8 cellular contexts compared by ENCODE assay signal in the genomic region with DNA sequence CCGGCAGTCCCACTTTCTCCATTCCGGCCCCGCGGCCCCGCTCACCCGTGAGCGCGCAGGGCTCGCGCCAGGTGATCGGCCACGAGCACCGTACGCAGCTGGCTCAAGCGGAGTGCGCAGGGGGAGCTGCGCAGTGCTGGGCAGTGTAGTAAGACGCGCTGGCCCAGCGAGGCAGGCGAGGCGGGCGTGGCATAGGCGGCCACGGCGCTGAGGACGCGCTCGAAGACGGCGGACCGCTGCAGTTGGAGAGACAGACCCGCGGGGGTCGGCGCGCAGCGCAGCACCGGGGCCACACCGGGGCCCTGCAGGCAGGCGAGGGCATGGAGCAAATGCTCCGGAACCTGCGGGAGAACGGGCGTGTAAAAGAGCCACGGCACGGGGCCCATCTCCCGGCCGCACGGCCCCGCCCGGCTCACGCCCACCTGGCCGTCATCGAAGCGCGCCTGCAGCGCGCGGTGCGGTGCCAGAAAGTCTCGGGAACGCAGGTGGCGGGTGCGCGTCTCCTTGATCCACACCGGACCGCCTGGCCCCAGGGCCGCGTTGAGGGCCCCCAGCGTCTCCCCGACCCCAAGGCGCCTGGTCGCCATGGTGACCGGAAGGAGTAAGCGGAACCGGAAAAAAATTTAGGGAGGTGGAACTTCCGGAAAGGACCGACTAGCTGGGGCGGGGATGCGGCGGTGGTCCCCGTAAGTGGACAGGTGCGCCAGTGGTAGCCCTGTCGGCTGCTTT. TPM values are rescaled to one million over a fixed set of nuclear protein-coding genes. Genes with fewer than 3 reads are reported as not detected.
DNase-seq lines count a peak whose midpoint lies in the region; ATAC-seq and TF ChIP-seq lines count a peak whose summit lies in the region.

Gene DALRD3, minus strand, starts transcription at position 603 of the 729 bp plus-strand sequence. Its CDS starts 16 bp downstream, at position 587.

- no peaks in the 10 kb centered on the region for H3K27me3 Mint-ChIP-seq in activated CD8-positive, alpha-beta memory T cell treated with anti-CD3 and anti-CD28 coated beads, Interleukin-2, amount 10 ng/mL, durations not matched to agents 7 days and 5 days
- no peaks in the 10 kb centered on the region for H3K27me3 Mint-ChIP-seq in endodermal cell (ENCODE audit: insufficient read depth)
- no peaks in the 10 kb centered on the region for H3K27me3 Mint-ChIP-seq in memory B cell

- peak within 1 kb of the TSS; percentile 91 for H3K9ac ChIP-seq in NT2/D1 (ENCODE audit: insufficient read length, low read depth)
- peak within 1 kb of the TSS; percentile 49 for H3K9ac ChIP-seq in endodermal cell (ENCODE audit: extremely low read depth, low read length, poor library complexity, severe bottlenecking)

- H3K27me3 ChIP-seq in HAP-1 (ENCODE audit: low read depth) (no peaks in the 10 kb centered on the region), NT2/D1 (ENCODE audit: insufficient read depth, insufficient read length) (no peaks in the 10 kb centered on the region), endodermal cell (ENCODE audit: control insufficient read depth, insufficient read depth, low read length, poor library complexity, severe bottlenecking) (no peaks in the 10 kb centered on the region)

- peak; percentile 73 for DNase-seq in AG20443 (ENCODE audit: low spot score)
- peak; percentile 65 to 82 for DNase-seq in HAP-1 (ENCODE audit: low spot score in 2 of 2)
- no peak for DNase-seq in NT2/D1 (ENCODE audit: low read depth, low spot score)
- DNase-seq in activated CD8-positive, alpha-beta memory T cell treated with anti-CD3 and anti-CD28 coated beads, Interleukin-2, amount 10 ng/mL, durations not matched to agents 7 days and 5 days, result peak; percentile 79
- DNase-seq in endodermal cell, result peak; percentile 87
- DNase-seq in memory B cell (ENCODE audit: low spot score in 2 of 2), result peak in 1 of 2 donors; percentile 63
- DNase-seq in stimulated activated effector memory CD8-positive, alpha-beta T cell treated with anti-CD3 and anti-CD28 coated beads, Interleukin-12 subunit alpha, Interleukin-12 subunit beta, amount 100 ng/mL, for 72 hours (ENCODE audit: low spot score in 2 of 2), result peak; percentile 61 to 88

- peaks cover 20% of the 10 kb centered on the region for H3K36me3 Mint-ChIP-seq in activated CD8-positive, alpha-beta memory T cell treated with anti-CD3 and anti-CD28 coated beads, Interleukin-2, amount 10 ng/mL, durations not matched to agents 7 days and 5 days
- H3K36me3 Mint-ChIP-seq in endodermal cell (ENCODE audit: low read depth) (peaks cover 21% of the 10 kb centered on the region), memory B cell (peaks cover 8% of the 10 kb centered on the region)
- peaks cover 51% of the 10 kb centered on the region for H3K36me3 Mint-ChIP-seq in stimulated activated effector memory CD8-positive, alpha-beta T cell treated with anti-CD3 and anti-CD28 coated beads, Interleukin-12 subunit alpha, Interleukin-12 subunit beta, amount 100 ng/mL, for 72 hours

- no peak for TF ChIP-seq CTCF in endodermal cell (conservative IDR thresholded peaks at IDR 0.05)

- H3K36me3 ChIP-seq in HAP-1 (replicated peaks) (peaks cover 45% of the 10 kb centered on the region), NT2/D1 (ENCODE audit: insufficient read depth, insufficient read length, low read length) (peaks cover 45% of the 10 kb centered on the region), endodermal cell (ENCODE audit: control insufficient read depth, insufficient read depth, low read length) (peaks cover 37% of the 10 kb centered on the region)

- H3K27ac ChIP-seq in endodermal cell (ENCODE audit: low read depth, low read length), result peak within 1 kb of the TSS; percentile 27

- H3K4me3 ChIP-seq in HAP-1, result peak within 1 kb of the TSS; percentile 84
- peak within 1 kb of the TSS; percentile 81 for H3K4me3 ChIP-seq in NT2/D1 (ENCODE audit: insufficient read length, low read depth)
- H3K4me3 ChIP-seq in endodermal cell (ENCODE audit: low read length), result peak within 1 kb of the TSS; percentile 98

- peak within 1 kb of the TSS; percentile 90 for H3K4me3 Mint-ChIP-seq in activated CD8-positive, alpha-beta memory T cell treated with anti-CD3 and anti-CD28 coated beads, Interleukin-2, amount 10 ng/mL, durations not matched to agents 7 days and 5 days
- H3K4me3 Mint-ChIP-seq in endodermal cell (peak within 1 kb of the TSS; percentile 89), memory B cell (peak within 1 kb of the TSS; percentile 99)
- H3K4me3 Mint-ChIP-seq in stimulated activated effector memory CD8-positive, alpha-beta T cell treated with anti-CD3 and anti-CD28 coated beads, Interleukin-12 subunit alpha, Interleukin-12 subunit beta, amount 100 ng/mL, for 72 hours, result peak within 1 kb of the TSS; percentile 95

- CTCF ChIA-PET in activated CD8-positive, alpha-beta memory T cell treated with anti-CD3 and anti-CD28 coated beads, Interleukin-2, amount 10 ng/mL, durations not matched to agents 7 days and 5 days (lab: Charles Lee), result interaction anchor here (2.6 to 9.4 kb wide), 3 partner anchors 11 to 120 kb away, joined by 7 to 101 read pairs (median 88); partner anchors contain the start of genes P4HTM, SLC25A20 and WDR6

- no peaks in the 10 kb centered on the region for H3K9me3 ChIP-seq in HAP-1
- no peaks in the 10 kb centered on the region for H3K9me3 ChIP-seq in NT2/D1 (ENCODE audit: insufficient read depth, low read length)
- H3K9me3 ChIP-seq in endodermal cell (ENCODE audit: control insufficient read depth, low read length), result no peaks in the 10 kb centered on the region

- WGBS in endodermal cell (ENCODE audit: insufficient coverage in 1 of 2, insufficient read length in 1 of 2), 2 experiments, result 0 to 1% methylated on average over 37 to 85 of the region's 85 CpGs

- peaks cover 36% of the 10 kb centered on the region for H3K4me1 Mint-ChIP-seq in activated CD8-positive, alpha-beta memory T cell treated with anti-CD3 and anti-CD28 coated beads, Interleukin-2, amount 10 ng/mL, durations not matched to agents 7 days and 5 days
- H3K4me1 Mint-ChIP-seq in endodermal cell (peaks cover 7% of the 10 kb centered on the region), memory B cell (peaks cover 20% of the 10 kb centered on the region)
- H3K4me1 Mint-ChIP-seq in stimulated activated effector memory CD8-positive, alpha-beta T cell treated with anti-CD3 and anti-CD28 coated beads, Interleukin-12 subunit alpha, Interleukin-12 subunit beta, amount 100 ng/mL, for 72 hours, result peaks cover 35% of the 10 kb centered on the region

- ATAC-seq in activated CD8-positive, alpha-beta memory T cell treated with anti-CD3 and anti-CD28 coated beads, Interleukin-2, amount 10 ng/mL, durations not matched to agents 7 days and 5 days, result peak; percentile 16
- peak; percentile 7 for ATAC-seq in memory B cell (ENCODE audit: low read depth)
- peak; percentile 29 for ATAC-seq in stimulated activated effector memory CD8-positive, alpha-beta T cell treated with anti-CD3 and anti-CD28 coated beads, Interleukin-12 subunit alpha, Interleukin-12 subunit beta, amount 100 ng/mL, for 72 hours
- no peak for ATAC-seq in HG03139 (IDR thresholded peaks at IDR 0.05; ENCODE audit: unreplicated experiment)

- in situ Hi-C loops in HAP-1 (cut with MboI; ENCODE audit: low sequenced_read_pairs), result no loop called here

- no peaks in the 10 kb centered on the region for H3K9me3 Mint-ChIP-seq in activated CD8-positive, alpha-beta memory T cell treated with anti-CD3 and anti-CD28 coated beads, Interleukin-2, amount 10 ng/mL, durations not matched to agents 7 days and 5 days (ENCODE audit: low read depth)
- H3K9me3 Mint-ChIP-seq in endodermal cell (no peaks in the 10 kb centered on the region), memory B cell (no peaks in the 10 kb centered on the region)
- no peaks in the 10 kb centered on the region for H3K9me3 Mint-ChIP-seq in stimulated activated effector memory CD8-positive, alpha-beta T cell treated with anti-CD3 and anti-CD28 coated beads, Interleukin-12 subunit alpha, Interleukin-12 subunit beta, amount 100 ng/mL, for 72 hours

- H3K4me1 ChIP-seq in HAP-1, result peaks cover 18% of the 10 kb centered on the region
- peaks cover 20% of the 10 kb centered on the region for H3K4me1 ChIP-seq in NT2/D1 (ENCODE audit: insufficient read depth, insufficient read length)
- H3K4me1 ChIP-seq in endodermal cell (ENCODE audit: control insufficient read depth, insufficient read depth, low read length), result no peaks in the 10 kb centered on the region

- peak within 1 kb of the TSS; percentile 94 for H3K27ac Mint-ChIP-seq in activated CD8-positive, alpha-beta memory T cell treated with anti-CD3 and anti-CD28 coated beads, Interleukin-2, amount 10 ng/mL, durations not matched to agents 7 days and 5 days
- H3K27ac Mint-ChIP-seq in endodermal cell (peak within 1 kb of the TSS; percentile 81), memory B cell (peak within 1 kb of the TSS; percentile 86)
- H3K27ac Mint-ChIP-seq in stimulated activated effector memory CD8-positive, alpha-beta T cell treated with anti-CD3 and anti-CD28 coated beads, Interleukin-12 subunit alpha, Interleukin-12 subunit beta, amount 100 ng/mL, for 72 hours, result peak within 1 kb of the TSS; percentile 85

RNA-seq across cellular contexts. Expression of gene DALRD3, which starts in this region (rescaled TPM):
- 10 to 100 TPM; 25.8 to 29.9 TPM for total RNA-seq in activated CD8-positive, alpha-beta memory T cell treated with anti-CD3 and anti-CD28 coated beads, Interleukin-2, amount 10 ng/mL, durations not matched to agents 7 days and 5 days
- total RNA-seq in endodermal cell, result 10 to 100 TPM; 40.8 to 41.9 TPM
- 47.1 TPM for polyA plus RNA-seq in endodermal cell (2013, experiment 1 of 2)
- 38.8 TPM for polyA plus RNA-seq in endodermal cell (2013, experiment 2 of 2)
